Comparison of ENCODE assay signal across 1 cellular context in genomic region chr13:110965038-110965754, GRCh38.
TF ChIP-seq lines count a peak whose summit lies in the region.

No MANE protein-coding gene starts in this region.

TF ChIP-seq in K562, 482 proteins besides CTCF, POLR2A, EP300 and RAD21 (continued from another document and continues in another):
- no peak for TF ChIP-seq ZBTB34 (CRISPR knock-in tag; IDR thresholded peaks at IDR 0.05)
- 0 out of 2 replicates have a peak, but pooled peaks have one; percentile 51 for TF ChIP-seq HBP1 (CRISPR knock-in tag; IDR thresholded peaks at IDR 0.05)
- no peak for TF ChIP-seq PURB (CRISPR knock-in tag; IDR thresholded peaks at IDR 0.05; ENCODE audit: low read depth)
- no peak for TF ChIP-seq ZNF518B (CRISPR knock-in tag; IDR thresholded peaks at IDR 0.05)
- TF ChIP-seq CC2D1A (IDR thresholded peaks at IDR 0.05) = peak; percentile 98
- TF ChIP-seq SIX5 (IDR thresholded peaks at IDR 0.05; ENCODE audit: borderline replicate concordance in 1 of 2, insufficient read depth in 1 of 2, low read depth in 1 of 2, low read length in 2 of 2) = no peak
- peak; percentile 80 for TF ChIP-seq MAFF (IDR thresholded peaks at IDR 0.05; ENCODE audit: low read length)
- no peak for TF ChIP-seq COPS2 (conservative IDR thresholded peaks at IDR 0.05)
- TF ChIP-seq DLX4 (CRISPR knock-in tag; IDR thresholded peaks at IDR 0.05) = no peak
- peak; percentile 62 for TF ChIP-seq CCNT2 (IDR thresholded peaks at IDR 0.05; ENCODE audit: borderline replicate concordance, extremely low read depth, insufficient read length, low read depth, low read length)
- TF ChIP-seq BCOR (IDR thresholded peaks at IDR 0.05) = peak; percentile 87
- no peak for TF ChIP-seq TSHZ1 (CRISPR knock-in tag; IDR thresholded peaks at IDR 0.05)
- TF ChIP-seq CHD1 (IDR thresholded peaks at IDR 0.05; ENCODE audit: low read length) = no peak
- TF ChIP-seq CHAMP1 (IDR thresholded peaks at IDR 0.05) = peak; percentile 98
- no peak for TF ChIP-seq FOXA1 (IDR thresholded peaks at IDR 0.05; ENCODE audit: borderline replicate concordance)
- no peak for TF ChIP-seq ZNF655 (CRISPR knock-in tag; IDR thresholded peaks at IDR 0.05)
- TF ChIP-seq MAFK (IDR thresholded peaks at IDR 0.05; ENCODE audit: low read length) = peak; percentile 76
- TF ChIP-seq CBX5 (IDR thresholded peaks at IDR 0.05; ENCODE audit: borderline replicate concordance, low read depth) = no peak
- no peak for TF ChIP-seq BCL6 (CRISPR knock-in tag; IDR thresholded peaks at IDR 0.05)
- no peak for TF ChIP-seq E2F3 (CRISPR knock-in tag; IDR thresholded peaks at IDR 0.05)
- no peak for TF ChIP-seq DMBX1 (CRISPR knock-in tag; IDR thresholded peaks at IDR 0.05; ENCODE audit: borderline replicate concordance)
- peak in 1 of 2 experiments; percentile 40; a peak in 1 of 4 replicates for TF ChIP-seq TBL1XR1 (IDR thresholded peaks at IDR 0.05; ENCODE audit: low read length in 2 of 2)
- TF ChIP-seq SAFB (IDR thresholded peaks at IDR 0.05; ENCODE audit: borderline replicate concordance, low read depth, low read length) = no peak
- no peak for TF ChIP-seq SIN3B (IDR thresholded peaks at IDR 0.05; ENCODE audit: low read depth)
- no peak for TF ChIP-seq ZNF282 (CRISPR knock-in tag; IDR thresholded peaks at IDR 0.05)
- TF ChIP-seq E2F8 (IDR thresholded peaks at IDR 0.05; ENCODE audit: low read depth, partially characterized antibody) = peak; percentile 71
- peak; percentile 21; the same call in 1 of the 2 replicates for TF ChIP-seq TFAP4 (CRISPR knock-in tag; IDR thresholded peaks at IDR 0.05; ENCODE audit: borderline replicate concordance)
- peak; percentile 95 for TF ChIP-seq EP400 (IDR thresholded peaks at IDR 0.05)
- TF ChIP-seq FIP1L1 (IDR thresholded peaks at IDR 0.05; ENCODE audit: low read depth, low read length, poor library complexity, severe bottlenecking) = no peak
- TF ChIP-seq C11orf30 (IDR thresholded peaks at IDR 0.05; ENCODE audit: low read depth) = peak; percentile 96
- peak; percentile 40; the same call in 1 of the 2 replicates for TF ChIP-seq MITF (IDR thresholded peaks at IDR 0.05)
- 0 out of 2 replicates have a peak, but pooled peaks have one; percentile 9 for TF ChIP-seq VEZF1 (CRISPR knock-in tag; IDR thresholded peaks at IDR 0.05)
- TF ChIP-seq PHB (CRISPR knock-in tag; IDR thresholded peaks at IDR 0.05) = no peak
- no peak for TF ChIP-seq BRD4 (IDR thresholded peaks at IDR 0.05)
- TF ChIP-seq HMGN3 (IDR thresholded peaks at IDR 0.05; ENCODE audit: borderline replicate concordance, extremely low read depth, insufficient read length, low read depth, low read length) = peak; percentile 33
- peak; percentile 88 for TF ChIP-seq LEF1 (IDR thresholded peaks at IDR 0.05)
